In genomic region chr4:73944061-73944875, GRCh38 we compare ENCODE assay signal across 10 cellular contexts. TPM values are rescaled to one million over a fixed set of nuclear protein-coding genes. Genes with fewer than 3 reads are reported as not detected.
DNase-seq lines count a peak whose midpoint lies in the region; ATAC-seq lines count a peak whose summit lies in the region.
"Had no signal": no experiment of that assay in that cellular context is flagged by ENCODE, and none has a peak within 500 bp of the region (broad histone marks: within the 10 kb centered on the region; RNA-seq: fewer than 3 reads in every experiment).

No MANE protein-coding gene starts in this region.

- H3K4ac ChIP-seq in trophoblast cell (ENCODE audit: low read depth, low read length) = no peak overlapping the region

- peak overlapping the region; percentile 65 for H3K4me3 ChIP-seq in trophoblast cell (ENCODE audit: low read depth, low read length)

- intact Hi-C loops in left cardiac atrium (cut with DNase I) = no loop called here

- H2BK12ac ChIP-seq in trophoblast cell (ENCODE audit: low read length) = peak overlapping the region; percentile 84

- H2BK120ac ChIP-seq in trophoblast cell (ENCODE audit: insufficient read depth, low read length, poor library complexity) = peak overlapping the region; percentile 46

- no peaks in the 10 kb centered on the region for H3K9me3 ChIP-seq in trophoblast cell (ENCODE audit: insufficient read depth, low read depth, low read length)

- peak overlapping the region; percentile 90 for H2AFZ ChIP-seq in trophoblast cell (ENCODE audit: insufficient read depth, low read length, poor library complexity)

- H4K91ac ChIP-seq in trophoblast cell (ENCODE audit: low read depth, low read length) = peak overlapping the region; percentile 11

- H3K18ac ChIP-seq in trophoblast cell (ENCODE audit: low read length) = peak overlapping the region; percentile 35

- peaks cover 4% of the 10 kb centered on the region for H3K79me2 ChIP-seq in trophoblast cell (ENCODE audit: control insufficient read depth, insufficient read depth, low read length, poor library complexity)

- DNase-seq in AG20443 (ENCODE audit: low spot score) = peak; percentile 54
- peak; percentile 59 for DNase-seq in amniotic epithelial cell (ENCODE audit: low read depth)
- peak; percentile 51 for DNase-seq in left cardiac atrium
- DNase-seq in trophoblast cell = peak in 1 of 2 donors; percentile 4
- no peak for DNase-seq in stimulated activated CD4-positive, alpha-beta T cell treated with anti-CD3 and anti-CD28 coated beads, Interleukin-15, amount 100 ng/mL, for 24 hours
- DNase-seq in activated T-cell treated with anti-CD3 and anti-CD28 coated beads, Interleukin-2, amount 50 U/mL, for 48 hours = no peak
- DNase-seq: activated naive CD4-positive, alpha-beta T cell treated with anti-CD3 and anti-CD28 coated beads, Interleukin-2, amount 50 U/mL, for 16 hours had no signal

- peak overlapping the region; percentile 71 for H4K8ac ChIP-seq in trophoblast cell (ENCODE audit: low read depth, low read length)

- WGBS in trophoblast cell (ENCODE audit: extremely low coverage, insufficient coverage, insufficient read length) = no CpG with 5 or more reads among the region's 49 CpGs

- H3K36me3 ChIP-seq in trophoblast cell (ENCODE audit: control insufficient read depth in 1 of 2, insufficient read depth in 2 of 2, low read length in 2 of 2) = no peaks in the 10 kb centered on the region

- H3K79me1 ChIP-seq in trophoblast cell (ENCODE audit: low read length) = peaks cover 4% of the 10 kb centered on the region

- H2BK5ac ChIP-seq in trophoblast cell (ENCODE audit: low read depth, low read length, poor library complexity) = peak overlapping the region; percentile 49

- no peak overlapping the region for H2AK5ac ChIP-seq in trophoblast cell (ENCODE audit: low read length)

- no peaks in the 10 kb centered on the region for H3K27me3 ChIP-seq in trophoblast cell (ENCODE audit: insufficient read depth, low read length)

- H3K4me1 ChIP-seq in trophoblast cell (ENCODE audit: control insufficient read depth in 1 of 2, insufficient read depth in 2 of 2, low read length in 2 of 2) = peaks cover 3 to 7% of the 10 kb centered on the region in 2 experiments

- H4K12ac ChIP-seq in trophoblast cell (ENCODE audit: low read depth, low read length) = peak overlapping the region; percentile 84

- ATAC-seq in left cardiac atrium = peak; percentile 53 to 82
- ATAC-seq in HG03521 (IDR thresholded peaks at IDR 0.05; ENCODE audit: unreplicated experiment) = no peak
- no peak for ATAC-seq in HG03354 (IDR thresholded peaks at IDR 0.05; ENCODE audit: poor library complexity, severe bottlenecking, unreplicated experiment)

- H3K27ac ChIP-seq in trophoblast cell (ENCODE audit: low read depth, low read length) = no peak overlapping the region

- H3K23ac ChIP-seq in trophoblast cell (ENCODE audit: low read length) = no peak overlapping the region

- peak overlapping the region; percentile 64 for H3K14ac ChIP-seq in trophoblast cell (ENCODE audit: low read length)

- no peak overlapping the region for H3K9ac ChIP-seq in trophoblast cell (ENCODE audit: low read length)

- H3K4me2 ChIP-seq in trophoblast cell (ENCODE audit: low read length) = peak overlapping the region; percentile 85

RNA-seq across cellular contexts. Expression of gene PF4, which starts 37.6 kb away (rescaled TPM):
- total RNA-seq in left cardiac atrium = under 1 TPM in 1 of 2 donors, not detected in 1; 0.60 TPM
- not detected in 2 replicates for polyA plus RNA-seq in trophoblast cell (2013)

RNA-seq across cellular contexts. Expression of gene PPBP, which starts 43.7 kb away (rescaled TPM):
- total RNA-seq in left cardiac atrium = under 1 TPM in 1 of 2 donors, not detected in 1; 0.86 TPM
- polyA plus RNA-seq in trophoblast cell (2013) = not detected in 2 replicates
- total RNA-seq: SK-MEL-5 had no signal

RNA-seq across cellular contexts. Expression of gene CXCL5, which starts 54.2 kb away (rescaled TPM):
- under 1 TPM; 0.09 to 0.18 TPM for total RNA-seq in left cardiac atrium
- 0.03 and 0.04 TPM in 2 replicates for polyA plus RNA-seq in trophoblast cell (2013)
- total RNA-seq: SK-MEL-5 had no signal

Comparison
In these comparisons a context has a peak if more than half of its experiments do, and no peak if none do; other contexts are left out.
1. DNase-seq: peak in AG20443 (single experiment), amniotic epithelial cell (single experiment) and left cardiac atrium (single experiment); none in stimulated activated CD4-positive, alpha-beta T cell treated with anti-CD3 and anti-CD28 coated beads, Interleukin-15, amount 100 ng/mL, for 24 hours (single experiment) and activated T-cell treated with anti-CD3 and anti-CD28 coated beads, Interleukin-2, amount 50 U/mL, for 48 hours (0 of 2).
2. ATAC-seq: peak in left cardiac atrium (2 of 2); none in HG03521 (single experiment) and HG03354 (single experiment).